Comparison of ENCODE assay signal across 22 cellular contexts in the genomic region with DNA sequence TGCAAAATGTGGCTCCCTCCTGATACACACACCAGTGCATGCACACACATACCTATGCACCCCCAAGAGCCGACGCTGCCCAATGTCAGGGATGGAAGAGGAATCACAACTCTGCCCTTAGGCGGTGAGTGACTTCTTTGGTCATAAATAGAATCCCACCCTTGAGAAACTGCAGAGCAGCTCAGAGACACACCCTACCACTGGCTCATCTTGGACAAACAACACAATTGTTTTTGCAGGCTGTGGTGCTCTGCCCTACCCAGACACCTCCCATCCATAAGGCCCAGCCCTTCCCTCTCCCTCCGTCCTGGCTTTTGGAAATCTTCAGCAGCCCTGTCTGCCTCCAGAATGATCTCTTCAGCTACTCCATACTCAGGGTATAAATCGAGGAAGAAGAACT.
DNase-seq lines count a peak whose midpoint lies in the region; ATAC-seq and TF ChIP-seq lines count a peak whose summit lies in the region.
"Had no signal": no experiment of that assay in that cellular context is flagged by ENCODE, and none has a peak within 500 bp of the region (broad histone marks: within the 10 kb centered on the region; RNA-seq: fewer than 3 reads in every experiment).

No MANE protein-coding gene starts in this region.

- H3K27ac ChIP-seq in RWPE1, result no peak overlapping the region
- H3K27ac ChIP-seq: BLaER1, dorsolateral prefrontal cortex, ovary, tibial nerve had no signal

- POLR2A ChIA-PET in RWPE1 (lab: Yijun Ruan, JAX; ENCODE audit: low non-redundant PET), result no interaction called here

- H3K4me3 Mint-ChIP-seq in dendritic cell treated with granulocyte-macrophage colony-stimulating factor and Interleukin-4, amounts not matched to agents 40 ng/mL and 50 ng/mL, for 4 days, result no peak overlapping the region
- no peak overlapping the region for H3K4me3 Mint-ChIP-seq in osteocyte (ENCODE audit: unreplicated experiment)
- H3K4me3 Mint-ChIP-seq in activated naive CD8-positive, alpha-beta T cell treated with anti-CD3 and anti-CD28 coated beads, Interleukin-2, amount 50 U/mL, for 24 hours, result no peak overlapping the region
- H3K4me3 Mint-ChIP-seq in T-helper 2 cell treated with Interferon-gamma antibody and Interleukin-4, amounts not matched to agents 5 μg/mL and 100 μg/mL, for 36 hours, result no peak overlapping the region
- H3K4me3 Mint-ChIP-seq: activated naive CD8-positive, alpha-beta T cell treated with anti-CD3 and anti-CD28 coated beads for 36 hours; central memory CD8-positive, alpha-beta T cell; nephron had no signal

- peaks cover 9% of the 10 kb centered on the region for H3K27me3 Mint-ChIP-seq in dendritic cell treated with granulocyte-macrophage colony-stimulating factor and Interleukin-4, amounts not matched to agents 40 ng/mL and 50 ng/mL, for 4 days
- H3K27me3 Mint-ChIP-seq in osteocyte (ENCODE audit: unreplicated experiment), result no peaks in the 10 kb centered on the region
- H3K27me3 Mint-ChIP-seq in activated naive CD8-positive, alpha-beta T cell treated with anti-CD3 and anti-CD28 coated beads, Interleukin-2, amount 50 U/mL, for 24 hours, result peaks cover 9% of the 10 kb centered on the region
- H3K27me3 Mint-ChIP-seq in T-helper 2 cell treated with Interferon-gamma antibody and Interleukin-4, amounts not matched to agents 5 μg/mL and 100 μg/mL, for 36 hours (ENCODE audit: low read depth), result peaks cover 5% of the 10 kb centered on the region

- CTCF ChIA-PET in RWPE1 (lab: Yijun Ruan, JAX), result no interaction called here

- intact Hi-C loops in dendritic cell treated with granulocyte-macrophage colony-stimulating factor and Interleukin-4, amounts not matched to agents 40 ng/mL and 50 ng/mL, for 4 days (cut with micrococcal nuclease), result no loop called here

- no peak for TF ChIP-seq CTCF in osteocyte (IDR thresholded peaks at IDR 0.05)
- TF ChIP-seq CTCF in RWPE1 (conservative IDR thresholded peaks at IDR 0.05; ENCODE audit: low read depth), result no peak

- no peaks in the 10 kb centered on the region for H3K9me3 Mint-ChIP-seq in dendritic cell treated with granulocyte-macrophage colony-stimulating factor and Interleukin-4, amounts not matched to agents 40 ng/mL and 50 ng/mL, for 4 days
- no peaks in the 10 kb centered on the region for H3K9me3 Mint-ChIP-seq in osteocyte (ENCODE audit: unreplicated experiment)
- no peaks in the 10 kb centered on the region for H3K9me3 Mint-ChIP-seq in activated naive CD8-positive, alpha-beta T cell treated with anti-CD3 and anti-CD28 coated beads, Interleukin-2, amount 50 U/mL, for 24 hours
- no peaks in the 10 kb centered on the region for H3K9me3 Mint-ChIP-seq in T-helper 2 cell treated with Interferon-gamma antibody and Interleukin-4, amounts not matched to agents 5 μg/mL and 100 μg/mL, for 36 hours
- H3K9me3 Mint-ChIP-seq: activated naive CD8-positive, alpha-beta T cell treated with anti-CD3 and anti-CD28 coated beads for 36 hours; central memory CD8-positive, alpha-beta T cell had no signal

- ATAC-seq in activated naive CD8-positive, alpha-beta T cell treated with anti-CD3 and anti-CD28 coated beads, Interleukin-2, amount 50 U/mL, for 24 hours, result no peak
- ATAC-seq: SK-N-SH treated with all-trans-retinoic acid at 6 μM for 48 hours had no signal

- peaks cover 73% of the 10 kb centered on the region for H3K4me1 Mint-ChIP-seq in dendritic cell treated with granulocyte-macrophage colony-stimulating factor and Interleukin-4, amounts not matched to agents 40 ng/mL and 50 ng/mL, for 4 days (ENCODE audit: low read depth)
- peaks cover 44% of the 10 kb centered on the region for H3K4me1 Mint-ChIP-seq in osteocyte (ENCODE audit: unreplicated experiment)
- H3K4me1 Mint-ChIP-seq in activated naive CD8-positive, alpha-beta T cell treated with anti-CD3 and anti-CD28 coated beads, Interleukin-2, amount 50 U/mL, for 24 hours, result no peaks in the 10 kb centered on the region
- H3K4me1 Mint-ChIP-seq in T-helper 2 cell treated with Interferon-gamma antibody and Interleukin-4, amounts not matched to agents 5 μg/mL and 100 μg/mL, for 36 hours (ENCODE audit: low read depth), result no peaks in the 10 kb centered on the region
- H3K4me1 Mint-ChIP-seq: activated naive CD8-positive, alpha-beta T cell treated with anti-CD3 and anti-CD28 coated beads for 36 hours; central memory CD8-positive, alpha-beta T cell; nephron had no signal

- peaks cover 5% of the 10 kb centered on the region for H3K36me3 Mint-ChIP-seq in dendritic cell treated with granulocyte-macrophage colony-stimulating factor and Interleukin-4, amounts not matched to agents 40 ng/mL and 50 ng/mL, for 4 days (ENCODE audit: low read depth)
- no peaks in the 10 kb centered on the region for H3K36me3 Mint-ChIP-seq in osteocyte (ENCODE audit: unreplicated experiment)
- no peaks in the 10 kb centered on the region for H3K36me3 Mint-ChIP-seq in activated naive CD8-positive, alpha-beta T cell treated with anti-CD3 and anti-CD28 coated beads, Interleukin-2, amount 50 U/mL, for 24 hours (ENCODE audit: low read depth)
- no peaks in the 10 kb centered on the region for H3K36me3 Mint-ChIP-seq in T-helper 2 cell treated with Interferon-gamma antibody and Interleukin-4, amounts not matched to agents 5 μg/mL and 100 μg/mL, for 36 hours (ENCODE audit: low read depth)
- H3K36me3 Mint-ChIP-seq: activated naive CD8-positive, alpha-beta T cell treated with anti-CD3 and anti-CD28 coated beads for 36 hours had no signal

- peak overlapping the region; percentile 50 for H3K27ac Mint-ChIP-seq in dendritic cell treated with granulocyte-macrophage colony-stimulating factor and Interleukin-4, amounts not matched to agents 40 ng/mL and 50 ng/mL, for 4 days
- H3K27ac Mint-ChIP-seq in osteocyte (ENCODE audit: unreplicated experiment), result peak overlapping the region; percentile 9
- H3K27ac Mint-ChIP-seq in activated naive CD8-positive, alpha-beta T cell treated with anti-CD3 and anti-CD28 coated beads, Interleukin-2, amount 50 U/mL, for 24 hours, result no peak overlapping the region
- H3K27ac Mint-ChIP-seq in T-helper 2 cell treated with Interferon-gamma antibody and Interleukin-4, amounts not matched to agents 5 μg/mL and 100 μg/mL, for 36 hours, result no peak overlapping the region
- H3K27ac Mint-ChIP-seq: activated naive CD8-positive, alpha-beta T cell treated with anti-CD3 and anti-CD28 coated beads for 36 hours; nephron had no signal

- DNase-seq in EL (peak; percentile 46), NOMO-1 treated with DMSO at 0.1 percent for 48 hours (lab: John Stamatoyannopoulos, UW; ENCODE audit: unreplicated experiment) (peak; percentile 39), osteocyte (ENCODE audit: extremely low spot score, unreplicated experiment) (peak; percentile 76), RWPE1 (ENCODE audit: low spot score) (no peak)
- no peak for DNase-seq in activated naive CD8-positive, alpha-beta T cell treated with anti-CD3 and anti-CD28 coated beads, Interleukin-2, amount 50 U/mL, for 24 hours
- DNase-seq in T-helper 2 cell treated with Interferon-gamma antibody and Interleukin-4, amounts not matched to agents 5 μg/mL and 100 μg/mL, for 36 hours (ENCODE audit: low spot score), result no peak
- DNase-seq: activated CD4-positive, alpha-beta T cell treated with anti-CD3 and anti-CD28 coated beads for 4 hours; activated effector memory CD4-positive, alpha-beta T cell treated with Interleukin-2 at 50 U/mL for 16 hours; activated naive CD8-positive, alpha-beta T cell treated with anti-CD3 and anti-CD28 coated beads for 36 hours; activated T-cell treated with anti-CD3 and anti-CD28 coated beads for 4 hours; dorsolateral prefrontal cortex; NCI-H1105; NCI-H1930; NCI-H526 treated with DMSO at 0.1 percent for 48 hours; ovary; retina had no signal

Comparison
In these comparisons a context has a peak if more than half of its experiments do, and no peak if none do; other contexts are left out.
1. DNase-seq: peak in EL (single experiment), NOMO-1 treated with DMSO at 0.1 percent for 48 hours (single experiment) and osteocyte (single experiment); none in RWPE1 (single experiment), activated naive CD8-positive, alpha-beta T cell treated with anti-CD3 and anti-CD28 coated beads, Interleukin-2, amount 50 U/mL, for 24 hours (single experiment) and T-helper 2 cell treated with Interferon-gamma antibody and Interleukin-4, amounts not matched to agents 5 μg/mL and 100 μg/mL, for 36 hours (single experiment).
2. H3K27ac Mint-ChIP-seq: peak in dendritic cell treated with granulocyte-macrophage colony-stimulating factor and Interleukin-4, amounts not matched to agents 40 ng/mL and 50 ng/mL, for 4 days (single experiment) and osteocyte (single experiment); none in activated naive CD8-positive, alpha-beta T cell treated with anti-CD3 and anti-CD28 coated beads, Interleukin-2, amount 50 U/mL, for 24 hours (single experiment) and T-helper 2 cell treated with Interferon-gamma antibody and Interleukin-4, amounts not matched to agents 5 μg/mL and 100 μg/mL, for 36 hours (single experiment).